ENCODE assay signal across 6 cellular contexts in the genomic region with DNA sequence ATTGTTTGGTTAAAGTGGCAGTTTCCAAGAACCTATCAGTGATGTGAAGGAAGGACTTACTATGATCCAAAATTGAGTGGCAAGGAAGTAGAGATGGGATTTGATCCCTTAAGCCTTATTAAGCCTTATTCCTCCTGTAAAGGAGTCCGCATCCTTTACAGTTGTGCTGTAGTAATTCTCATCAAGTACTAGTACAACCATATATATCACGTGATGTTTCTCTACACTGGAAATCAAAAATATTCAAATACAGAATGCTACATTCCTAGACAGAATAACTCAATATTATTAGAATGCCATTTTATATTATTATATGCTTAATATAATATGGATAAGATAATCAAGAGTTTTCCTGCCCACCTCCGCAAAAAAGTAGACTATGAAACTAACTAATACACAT.
"Had no signal": no experiment of that assay in that cellular context is flagged by ENCODE, and none has a peak within 500 bp of the region (broad histone marks: within the 10 kb centered on the region; RNA-seq: fewer than 3 reads in every experiment).

No MANE protein-coding gene starts in this region.

- DNase-seq: IMR-90, KBM-7, KG1 had no signal

- FAIRE-seq: HTR-8/SVneo had no signal

- H3K27ac ChIP-seq: HL-60, KMS-11 had no signal

- H3K4me2 ChIP-seq: KMS-11 had no signal

- H3K9ac ChIP-seq: KMS-11 had no signal
